In the genomic region with DNA sequence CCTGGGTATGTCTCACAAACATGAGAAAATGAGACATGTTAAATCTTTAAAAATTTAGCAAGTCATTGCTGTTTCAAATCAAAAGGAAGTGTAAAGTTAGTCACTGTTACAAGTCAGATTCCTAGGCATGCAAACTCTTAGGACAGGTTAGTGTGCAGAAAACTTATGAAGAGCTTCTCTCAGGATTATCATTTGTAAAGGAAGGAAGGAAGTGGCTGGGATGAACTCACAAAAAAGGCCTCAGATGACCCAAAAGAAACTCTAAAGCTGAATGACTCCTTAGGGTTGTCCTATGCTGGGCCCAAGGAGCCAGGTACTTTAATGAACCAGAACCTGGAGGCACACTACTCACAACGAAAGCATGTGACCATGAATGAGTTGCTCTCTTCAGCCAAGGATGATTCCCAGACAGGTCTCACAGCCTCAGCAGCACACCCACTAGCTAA, we compare ENCODE assay signal across 1 cellular context.
A peak's percentile ranks its signal among the peaks of the same experiment; 100 is the strongest.
TF ChIP-seq lines count a peak whose summit lies in the region.

No MANE protein-coding gene starts in this region.

TF ChIP-seq in K562, 482 proteins besides CTCF, POLR2A, EP300 and RAD21 (continued from another document):
- TF ChIP-seq TGIF2 (CRISPR knock-in tag; IDR thresholded peaks at IDR 0.05), result no peak
- TF ChIP-seq ZNF316 (IDR thresholded peaks at IDR 0.05), result peak; percentile 48
- no peak for TF ChIP-seq MCM7 (IDR thresholded peaks at IDR 0.05)
